12 cellular contexts compared by ENCODE assay signal in genomic region chr3:47661121-47661752, GRCh38.
A peak's percentile ranks its signal among the peaks of the same experiment; 100 is the strongest.
DNase-seq lines count a peak whose midpoint lies in the region; FAIRE-seq and TF ChIP-seq lines count a peak whose summit lies in the region.
"Had no signal": no experiment of that assay in that cellular context is flagged by ENCODE, and none has a peak within 500 bp of the region (broad histone marks: within the 10 kb centered on the region; RNA-seq: fewer than 3 reads in every experiment).

No MANE protein-coding gene starts in this region.

- intact Hi-C loops in adrenal gland (cut with DNase I) = loop anchor here in 1 of 2 donors (10.0 kb wide), 1 partner anchor 136 kb away; no protein-coding TSS in a partner anchor
- intact Hi-C loops in head of caudate nucleus (cut with DNase I) = no loop called here
- intact Hi-C loops in esophagus squamous epithelium (cut with DNase I) = no loop called here

- H3K79me2 ChIP-seq in neural progenitor cell (ENCODE audit: low read depth) = peaks cover 45% of the 10 kb centered on the region

- H3K27ac Mint-ChIP-seq in neural progenitor cell = no peak overlapping the region

- no peak overlapping the region for H3K4me3 Mint-ChIP-seq in neural progenitor cell

- H3K4me1 ChIP-seq in adrenal gland (replicated peaks in 1 of 2) (no peaks in the 10 kb centered on the region), small intestine (ENCODE audit: control insufficient read depth in 2 of 2, insufficient read depth in 1 of 2, low read depth in 1 of 2, low read length in 1 of 2) (no peaks in the 10 kb centered on the region), neural progenitor cell (no peaks in the 10 kb centered on the region), esophagus squamous epithelium (peaks cover 0 to 11% (median 0%) of the 10 kb centered on the region in 3 donors)

- DNase-seq in A172 (ENCODE audit: low spot score) = peak; percentile 51
- peak; percentile 44 for DNase-seq in GM04504 (ENCODE audit: low read depth)
- peak in 4 of 7 donors; percentile 16 to 32 (median 16) for DNase-seq in adrenal gland
- DNase-seq in head of caudate nucleus = peak in 29 of 42 donors; percentile 9 to 82 (median 39)
- DNase-seq in small intestine = no peak
- DNase-seq in D721Med (ENCODE audit: insufficient read length, low spot score) = no peak
- no peak for DNase-seq in neural progenitor cell (ENCODE audit: low spot score)
- no peak for DNase-seq in esophagus squamous epithelium (lab: John Stamatoyannopoulos, UW)
- DNase-seq: C1 segment of cervical spinal cord, NCI-H524 had no signal

- H4K20me1 ChIP-seq in neural progenitor cell (ENCODE audit: low read depth) = no peaks in the 10 kb centered on the region

- no peak for FAIRE-seq in small intestine (lab: Jason Lieb, UNC)
- FAIRE-seq in D721Med (lab: Jason Lieb, UNC) = no peak
- FAIRE-seq: GM12891 had no signal

- H3K27me3 ChIP-seq in adrenal gland (no peaks in the 10 kb centered on the region), small intestine (ENCODE audit: control insufficient read depth in 2 of 2, insufficient read depth in 2 of 2, low read length in 2 of 2) (no peaks in the 10 kb centered on the region), neural progenitor cell (no peaks in the 10 kb centered on the region), esophagus squamous epithelium (no peaks in the 10 kb centered on the region)

- no peak overlapping the region for H3K4me3 ChIP-seq in adrenal gland
- H3K4me3 ChIP-seq in small intestine (ENCODE audit: low read depth in 1 of 2, low read length in 2 of 2) = no peak overlapping the region
- H3K4me3 ChIP-seq in neural progenitor cell = no peak overlapping the region
- no peak overlapping the region for H3K4me3 ChIP-seq in esophagus squamous epithelium

- peaks cover 51% of the 10 kb centered on the region for H3K36me3 Mint-ChIP-seq in neural progenitor cell

- H3K4me1 Mint-ChIP-seq in neural progenitor cell = no peaks in the 10 kb centered on the region

- TF ChIP-seq CTCF in adrenal gland (IDR thresholded peaks at IDR 0.05) = no peak
- TF ChIP-seq CTCF in D721Med (IDR thresholded peaks at IDR 0.05; ENCODE audit: insufficient read depth, missing control alignments) = no peak
- TF ChIP-seq CTCF in neural progenitor cell (IDR thresholded peaks at IDR 0.05) = no peak
- TF ChIP-seq CTCF in esophagus squamous epithelium (IDR thresholded peaks at IDR 0.05) = peak in 1 of 6 experiments; percentile 17

- no peaks in the 10 kb centered on the region for H3K27me3 Mint-ChIP-seq in neural progenitor cell (ENCODE audit: insufficient read depth, low read depth)

- H3K4me2 ChIP-seq in neural progenitor cell = no peak overlapping the region
- H3K4me2 ChIP-seq: KMS-11 had no signal

- H3K9me3 ChIP-seq in adrenal gland (replicated peaks in 1 of 3) (no peaks in the 10 kb centered on the region), small intestine (ENCODE audit: control insufficient read depth, low read depth) (no peaks in the 10 kb centered on the region), neural progenitor cell (ENCODE audit: low read depth) (no peaks in the 10 kb centered on the region), esophagus squamous epithelium (no peaks in the 10 kb centered on the region)

- H3K9me3 Mint-ChIP-seq in neural progenitor cell = peaks cover 26% of the 10 kb centered on the region

- H2AFZ ChIP-seq in neural progenitor cell (replicated peaks) = no peak overlapping the region

- H3K36me3 ChIP-seq in adrenal gland (replicated peaks in 1 of 2) (no peaks in the 10 kb centered on the region), small intestine (ENCODE audit: control insufficient read depth in 2 of 2, insufficient read depth in 2 of 2, low read length in 2 of 2) (peaks cover 2% of the 10 kb centered on the region in 2 donors), neural progenitor cell (peaks cover 30% of the 10 kb centered on the region), esophagus squamous epithelium (peaks cover 0 to 84% (median 0%) of the 10 kb centered on the region in 3 donors)

- WGBS in adrenal gland, 4 donors = 45 to 61% (median 54%) methylated on average over 5 of the region's 5 CpGs
- 69 to 85% (median 76%) methylated on average over 5 of the region's 5 CpGs for WGBS in small intestine, 3 donors
- 20 to 52% methylated on average over 1 to 5 of the region's 5 CpGs for WGBS in esophagus squamous epithelium, 2 donors

- H3K9ac ChIP-seq in neural progenitor cell = no peak overlapping the region
- H3K9ac ChIP-seq: KMS-11 had no signal

- H3K27ac ChIP-seq in adrenal gland (no peak overlapping the region), small intestine (ENCODE audit: low read depth in 1 of 2, low read length in 1 of 2) (no peak overlapping the region), neural progenitor cell (no peak overlapping the region), esophagus squamous epithelium (no peak overlapping the region)
- H3K27ac ChIP-seq: KMS-11 had no signal

- TF ChIP-seq POLR2A in adrenal gland (IDR thresholded peaks at IDR 0.05) (no peak), esophagus squamous epithelium (IDR thresholded peaks at IDR 0.05) (no peak)

- H3F3A ChIP-seq in neural progenitor cell (ENCODE audit: low read depth) = peaks cover 15% of the 10 kb centered on the region

Comparison
In these comparisons a context has a peak if more than half of its experiments do, and no peak if none do; other contexts are left out.
1. DNase-seq: peak in A172 (single experiment), GM04504 (single experiment), adrenal gland (4 of 7) and head of caudate nucleus (29 of 42); none in small intestine (single experiment), D721Med (single experiment), neural progenitor cell (single experiment) and esophagus squamous epithelium (single experiment).